In the genomic region with DNA sequence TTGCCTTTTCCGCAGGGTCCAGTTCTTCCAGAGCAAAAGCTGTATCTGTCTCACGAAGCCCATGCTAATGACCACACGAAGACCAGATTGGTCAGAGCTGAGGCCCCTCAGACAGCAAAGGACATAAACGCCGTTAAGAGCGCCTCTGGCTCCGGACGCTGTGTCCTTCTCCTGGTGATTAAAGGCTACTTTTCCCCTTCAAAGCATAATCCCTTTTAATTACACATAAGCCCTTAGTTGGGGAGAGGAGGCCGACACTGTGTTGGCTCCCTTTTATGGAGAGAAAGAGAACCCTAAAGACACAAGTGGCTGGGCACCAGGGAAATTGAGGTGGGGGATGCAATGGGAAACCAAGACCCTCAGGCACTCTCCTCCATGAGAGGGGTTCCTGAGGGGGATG, we compare ENCODE assay signal across 28 cellular contexts. TPM values are rescaled to one million over a fixed set of nuclear protein-coding genes. Genes with fewer than 3 reads are reported as not detected.
A peak's percentile ranks its signal among the peaks of the same experiment; 100 is the strongest.
DNase-seq lines count a peak whose midpoint lies in the region; ATAC-seq and TF ChIP-seq lines count a peak whose summit lies in the region.
"Had no signal": no experiment of that assay in that cellular context is flagged by ENCODE, and none has a peak within 500 bp of the region (broad histone marks: within the 10 kb centered on the region; RNA-seq: fewer than 3 reads in every experiment).

A gene (minus strand): TSS at position 166 of the 400 bp plus-strand sequence. CDS start 103 bp downstream, at position 63.

- peak within 1 kb of the TSS; percentile 14 for H4K8ac ChIP-seq in mesenchymal stem cell (ENCODE audit: low read length)

- DNase-seq in NCI-H524 (lab: John Stamatoyannopoulos, UW) (peak; percentile 76 to 83), WERI-Rb-1 (peak; percentile 75), mesenchymal stem cell (no peak), retina (peak; percentile 64), lower lobe of right lung (no peak)
- DNase-seq: activated B cell treated with CpG ODN at 0.5 μM for 24 hours; activated CD8-positive, alpha-beta memory T cell treated with anti-CD3 and anti-CD28 coated beads, Interleukin-2, amount 10 ng/mL, durations not matched to agents 7 days and 5 days; activated naive CD8-positive, alpha-beta T cell treated with anti-CD3 and anti-CD28 coated beads, Interleukin-2, amount 50 U/mL, for 24 hours; activated T-cell treated with anti-CD3 and anti-CD28 coated beads, Interleukin-2, amount 50 U/mL, for 48 hours; central memory CD4-positive, alpha-beta T cell; COR-L47; cortex of kidney; GM23248; kidney glomerular epithelial cell; NCI-H146; NCI-H2107; NCI-H774; posterior cingulate gyrus; RPMI8226; sigmoid colon; stimulated activated CD4-positive, alpha-beta T cell treated with anti-CD3 and anti-CD28 coated beads, Interleukin-4, amount 100 ng/mL, for 1 hour; T-cell; transverse colon had no signal

- no peak for ATAC-seq in HG02678 (IDR thresholded peaks at IDR 0.05; ENCODE audit: unreplicated experiment)
- ATAC-seq in HG03439 (IDR thresholded peaks at IDR 0.05; ENCODE audit: unreplicated experiment) = no peak
- no peak for ATAC-seq in lower lobe of right lung
- ATAC-seq: activated CD8-positive, alpha-beta memory T cell treated with anti-CD3 and anti-CD28 coated beads, Interleukin-2, amount 10 ng/mL, durations not matched to agents 7 days and 5 days; activated naive CD8-positive, alpha-beta T cell treated with anti-CD3 and anti-CD28 coated beads, Interleukin-2, amount 50 U/mL, for 24 hours; esophagus mucosa; T-cell had no signal

- H2BK12ac ChIP-seq in mesenchymal stem cell (ENCODE audit: low read length in 2 of 2) = peak within 1 kb of the TSS in 1 of 2 experiments; percentile 61

- no peak within 1 kb of the TSS for H2BK15ac ChIP-seq in mesenchymal stem cell (ENCODE audit: low read depth, poor library complexity, severe bottlenecking)

- H2AK5ac ChIP-seq in mesenchymal stem cell (ENCODE audit: low read length, severe bottlenecking) = no peak within 1 kb of the TSS

- H2BK120ac ChIP-seq in mesenchymal stem cell (ENCODE audit: low read depth, low read length) = no peak within 1 kb of the TSS

- no peak within 1 kb of the TSS for H4K91ac ChIP-seq in mesenchymal stem cell (ENCODE audit: low read length)

- H3K27ac ChIP-seq in WERI-Rb-1 = peak within 1 kb of the TSS; percentile 79
- no peak within 1 kb of the TSS for H3K27ac ChIP-seq in mesenchymal stem cell (ENCODE audit: low read length, poor library complexity, severe bottlenecking)
- H3K27ac ChIP-seq in lower lobe of right lung = no peak within 1 kb of the TSS
- H3K27ac ChIP-seq: C4-2B, GM23248, sigmoid colon, transverse colon had no signal

- H3K9ac ChIP-seq in mesenchymal stem cell (ENCODE audit: low read length) = no peak within 1 kb of the TSS
- H3K9ac ChIP-seq: GM23248 had no signal

- intact Hi-C loops in lower lobe of right lung (cut with DNase I) = no loop called here

- no peak within 1 kb of the TSS for H3K14ac ChIP-seq in mesenchymal stem cell (ENCODE audit: low read length in 2 of 2)

- no peak within 1 kb of the TSS for H3K18ac ChIP-seq in mesenchymal stem cell (ENCODE audit: low read depth in 1 of 2, low read length in 2 of 2)

- H3K4ac ChIP-seq in mesenchymal stem cell (ENCODE audit: low read depth in 1 of 2, low read length in 2 of 2) = no peak within 1 kb of the TSS

- no peaks in the 10 kb centered on the region for H3K27me3 ChIP-seq in WERI-Rb-1 (ENCODE audit: insufficient read depth, low read depth, severe bottlenecking)
- H3K27me3 ChIP-seq in mesenchymal stem cell (ENCODE audit: control insufficient read depth in 1 of 2, insufficient read depth in 1 of 2, low read length in 2 of 2) = no peaks in the 10 kb centered on the region
- no peaks in the 10 kb centered on the region for H3K27me3 ChIP-seq in lower lobe of right lung (ENCODE audit: low read depth)
- H3K27me3 ChIP-seq: sigmoid colon had no signal

- H3K36me3 ChIP-seq in WERI-Rb-1 (no peaks in the 10 kb centered on the region), mesenchymal stem cell (ENCODE audit: control insufficient read depth in 1 of 2, insufficient read depth in 2 of 2, low read depth in 1 of 2, low read length in 2 of 2) (no peaks in the 10 kb centered on the region), lower lobe of right lung (no peaks in the 10 kb centered on the region)
- H3K36me3 ChIP-seq: sigmoid colon, transverse colon had no signal

- H2AFZ ChIP-seq in mesenchymal stem cell (ENCODE audit: low read depth, low read length) = no peak within 1 kb of the TSS
- H2AFZ ChIP-seq: GM23248 had no signal

- H3K79me1 ChIP-seq in mesenchymal stem cell (replicated peaks; ENCODE audit: low read length, poor library complexity, severe bottlenecking) = no peaks in the 10 kb centered on the region

- no peak within 1 kb of the TSS for H2BK5ac ChIP-seq in mesenchymal stem cell (ENCODE audit: low read depth, low read length, poor library complexity, severe bottlenecking)

- H3K4me2 ChIP-seq in mesenchymal stem cell (ENCODE audit: low read length, poor library complexity, severe bottlenecking) = no peak within 1 kb of the TSS

- H3K23ac ChIP-seq in mesenchymal stem cell (ENCODE audit: low read length in 2 of 2) = no peak within 1 kb of the TSS

- H3K9me3 ChIP-seq in WERI-Rb-1 (ENCODE audit: severe bottlenecking) (no peaks in the 10 kb centered on the region), mesenchymal stem cell (ENCODE audit: control insufficient read depth, low read length) (no peaks in the 10 kb centered on the region), lower lobe of right lung (no peaks in the 10 kb centered on the region)
- H3K9me3 ChIP-seq: sigmoid colon, transverse colon had no signal

- peaks cover 12% of the 10 kb centered on the region for H3K4me1 ChIP-seq in mesenchymal stem cell (ENCODE audit: control insufficient read depth, insufficient read depth, low read depth, low read length)
- H3K4me1 ChIP-seq in lower lobe of right lung = no peaks in the 10 kb centered on the region
- H3K4me1 ChIP-seq: sigmoid colon, transverse colon had no signal

- WGBS in mesenchymal stem cell = 49% methylated on average over 7 of the region's 9 CpGs

- peak within 1 kb of the TSS; percentile 48 for H3K4me3 ChIP-seq in WERI-Rb-1 (ENCODE audit: low read depth, low read length)
- no peak within 1 kb of the TSS for H3K4me3 ChIP-seq in mesenchymal stem cell (ENCODE audit: insufficient read depth in 1 of 2, low read depth in 1 of 2, low read length in 2 of 2)
- H3K4me3 ChIP-seq in lower lobe of right lung = no peak within 1 kb of the TSS
- H3K4me3 ChIP-seq: GM23248, sigmoid colon, transverse colon had no signal

- TF ChIP-seq CTCF in WERI-Rb-1 (IDR thresholded peaks at IDR 0.05; ENCODE audit: low read depth, low read length) (no peak), lower lobe of right lung (IDR thresholded peaks at IDR 0.05) (no peak)

RNA-seq across cellular contexts. Expression of the gene that starts here (rescaled TPM):
- polyA plus RNA-seq in mesenchymal stem cell (2013, experiment 1 of 2) = 0.12 TPM
- polyA plus RNA-seq in mesenchymal stem cell (2013, experiment 2 of 2) = 0.04 TPM
- total RNA-seq in lower lobe of right lung = 1.9 TPM
- total RNA-seq: activated B cell treated with CpG ODN at 0.5 μM for 24 hours; activated CD8-positive, alpha-beta memory T cell treated with anti-CD3 and anti-CD28 coated beads, Interleukin-2, amount 10 ng/mL, durations not matched to agents 7 days and 5 days; SK-MEL-5; T-cell had no signal

Comparison
In these comparisons a context has a peak if more than half of its experiments do, and no peak if none do; other contexts are left out.
1. DNase-seq: peak in NCI-H524 (2 of 2), WERI-Rb-1 (single experiment) and retina (single experiment); none in mesenchymal stem cell (single experiment) and lower lobe of right lung (single experiment).